ENCODE assay signal across 23 cellular contexts in the genomic region with DNA sequence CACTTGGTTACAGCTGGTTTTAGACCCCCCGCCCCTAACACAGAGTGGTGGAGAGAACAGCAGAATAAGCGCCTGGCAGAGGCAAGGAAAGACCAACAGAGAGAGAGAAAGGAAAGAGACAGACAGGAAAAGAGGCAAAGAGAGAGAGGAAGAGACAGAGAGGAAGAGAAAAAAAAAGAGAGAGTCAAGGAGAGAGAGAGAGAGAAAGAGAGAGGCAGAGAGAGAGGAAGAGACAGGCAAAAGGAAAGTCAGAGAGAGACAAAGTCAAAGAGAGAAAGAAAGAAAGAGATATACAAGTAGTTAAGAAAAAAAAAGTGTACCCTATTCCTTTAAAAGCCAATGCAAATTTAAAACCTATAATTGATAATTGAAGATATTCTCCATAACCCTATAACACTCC. TPM values are rescaled to one million over a fixed set of nuclear protein-coding genes. Genes with fewer than 3 reads are reported as not detected.
A peak's percentile ranks its signal among the peaks of the same experiment; 100 is the strongest.
DNase-seq lines count a peak whose midpoint lies in the region; ATAC-seq, FAIRE-seq and TF ChIP-seq lines count a peak whose summit lies in the region.
"Had no signal": no experiment of that assay in that cellular context is flagged by ENCODE, and none has a peak within 500 bp of the region (broad histone marks: within the 10 kb centered on the region; RNA-seq: fewer than 3 reads in every experiment).

No MANE protein-coding gene starts in this region.

- H3K27ac Mint-ChIP-seq in T-helper 1 cell treated with Interleukin-12 subunit alpha and Interleukin-12 subunit beta and Interleukin-4 antibody, amounts not matched to agents 30 μg/mL and 1 μg/mL, for 36 hours, result peak overlapping the region; percentile 0
- H3K27ac Mint-ChIP-seq in natural killer cell treated with Interleukin-12 subunit alpha and Interleukin-12 subunit beta and Interleukin-15 and Interleukin-18, amount 100 ng/mL, for 72 hours, result peak overlapping the region; percentile 46

- no peaks in the 10 kb centered on the region for H3K9me2 ChIP-seq in Loucy (replicated peaks; ENCODE audit: low read depth, low read length)

- 52% methylated on average over 2 of the region's 2 CpGs for WGBS in K562 (ENCODE audit: insufficient coverage, low coverage, missing lambda C conversion rate)

- in situ Hi-C loops in K562 (cut with MboI), result loop anchor here (25.0 kb wide), 2 partner anchors 349 to 674 kb away; a partner anchor contains a TSS

- H3K4me3 Mint-ChIP-seq in T-helper 1 cell treated with Interleukin-12 subunit alpha and Interleukin-12 subunit beta and Interleukin-4 antibody, amounts not matched to agents 30 μg/mL and 1 μg/mL, for 36 hours, result peak overlapping the region; percentile 36
- H3K4me3 Mint-ChIP-seq in natural killer cell treated with Interleukin-12 subunit alpha and Interleukin-12 subunit beta and Interleukin-15 and Interleukin-18, amount 100 ng/mL, for 72 hours, result peak overlapping the region; percentile 63

- TF ChIP-seq EP300 in K562 (IDR thresholded peaks at IDR 0.05; ENCODE audit: low read length), result no peak

- H3K36me3 ChIP-seq in Loucy (ENCODE audit: insufficient read depth, low read length), result no peaks in the 10 kb centered on the region
- H3K36me3 ChIP-seq in K562 (ENCODE audit: control insufficient read depth, insufficient read depth, low read length), result no peaks in the 10 kb centered on the region
- H3K36me3 ChIP-seq in left lung, result no peaks in the 10 kb centered on the region
- H3K36me3 ChIP-seq: BLaER1 treated with 17β-estradiol and CSF1 and Interleukin-3, amounts not matched to agents 10 nM and 100 nM; MG63; SJSA1 had no signal

- no peaks in the 10 kb centered on the region for H3K79me2 ChIP-seq in Loucy (ENCODE audit: insufficient read depth, low read length)
- H3K79me2 ChIP-seq in K562 (ENCODE audit: control insufficient read depth, insufficient read depth, low read length), result no peaks in the 10 kb centered on the region

- no peaks in the 10 kb centered on the region for H3K36me3 Mint-ChIP-seq in T-helper 1 cell treated with Interleukin-12 subunit alpha and Interleukin-12 subunit beta and Interleukin-4 antibody, amounts not matched to agents 30 μg/mL and 1 μg/mL, for 36 hours (ENCODE audit: low read depth)
- H3K36me3 Mint-ChIP-seq in natural killer cell treated with Interleukin-12 subunit alpha and Interleukin-12 subunit beta and Interleukin-15 and Interleukin-18, amount 100 ng/mL, for 72 hours, result no peaks in the 10 kb centered on the region
- H3K36me3 Mint-ChIP-seq: CD8-positive, alpha-beta T cell had no signal

- FAIRE-seq in K562 (lab: Jason Lieb, UNC), result no peak
- FAIRE-seq: RCC 7860 had no signal

- H3K9me1 ChIP-seq in K562 (ENCODE audit: control insufficient read depth, insufficient read depth, low read length), result no peaks in the 10 kb centered on the region

- no peaks in the 10 kb centered on the region for H3K9me3 Mint-ChIP-seq in T-helper 1 cell treated with Interleukin-12 subunit alpha and Interleukin-12 subunit beta and Interleukin-4 antibody, amounts not matched to agents 30 μg/mL and 1 μg/mL, for 36 hours
- no peaks in the 10 kb centered on the region for H3K9me3 Mint-ChIP-seq in natural killer cell treated with Interleukin-12 subunit alpha and Interleukin-12 subunit beta and Interleukin-15 and Interleukin-18, amount 100 ng/mL, for 72 hours
- H3K9me3 Mint-ChIP-seq: CD8-positive, alpha-beta T cell had no signal

- TF ChIP-seq CTCF in Loucy (conservative IDR thresholded peaks at IDR 0.05; ENCODE audit: low read length) (no peak), K562 (IDR thresholded peaks at IDR 0.05 in 2 of 3, conservative IDR thresholded peaks at IDR 0.05 in 1 of 3; ENCODE audit: insufficient read depth in 2 of 3, low read depth in 1 of 3, low read length in 3 of 3) (no peak), left lung (IDR thresholded peaks at IDR 0.05) (no peak)

- H3K4me3 ChIP-seq in Loucy (ENCODE audit: low read length, poor library complexity, severe bottlenecking), result no peak overlapping the region
- H3K4me3 ChIP-seq in K562, result no peak overlapping the region
- no peak overlapping the region for H3K4me3 ChIP-seq in left lung
- H3K4me3 ChIP-seq: BLaER1 treated with 17β-estradiol and CSF1 and Interleukin-3, amounts not matched to agents 10 nM and 100 nM; MG63; SJSA1 had no signal

- no peaks in the 10 kb centered on the region for H4K20me1 ChIP-seq in Loucy (ENCODE audit: insufficient read depth, low read length, poor library complexity, severe bottlenecking)
- H4K20me1 ChIP-seq in K562 (replicated peaks; ENCODE audit: control insufficient read depth, insufficient read depth, low read length), result 0 out of 2 replicates have a peak, but pooled peaks cover 4% of the 10 kb centered on the region
- H4K20me1 ChIP-seq: BLaER1 treated with 17β-estradiol and CSF1 and Interleukin-3, amounts not matched to agents 10 nM and 100 nM had no signal

- peaks cover 11% of the 10 kb centered on the region for H3K27me3 Mint-ChIP-seq in T-helper 1 cell treated with Interleukin-12 subunit alpha and Interleukin-12 subunit beta and Interleukin-4 antibody, amounts not matched to agents 30 μg/mL and 1 μg/mL, for 36 hours (ENCODE audit: low read depth)
- H3K27me3 Mint-ChIP-seq in natural killer cell treated with Interleukin-12 subunit alpha and Interleukin-12 subunit beta and Interleukin-15 and Interleukin-18, amount 100 ng/mL, for 72 hours, result no peaks in the 10 kb centered on the region

- no TSS peak for BruUV-seq in K562 (replicated peaks; lab: Mats Ljungman, UMichigan)

- no peak for TF ChIP-seq RAD21 in K562 (CRISPR knock-in tag; conservative IDR thresholded peaks at IDR 0.05 in 1 of 2, IDR thresholded peaks at IDR 0.05 in 1 of 2)

- peaks cover 18% of the 10 kb centered on the region for H3K4me1 Mint-ChIP-seq in T-helper 1 cell treated with Interleukin-12 subunit alpha and Interleukin-12 subunit beta and Interleukin-4 antibody, amounts not matched to agents 30 μg/mL and 1 μg/mL, for 36 hours (ENCODE audit: low read depth)
- peaks cover 18 to 32% of the 10 kb centered on the region in 2 donors for H3K4me1 Mint-ChIP-seq in natural killer cell treated with Interleukin-12 subunit alpha and Interleukin-12 subunit beta and Interleukin-15 and Interleukin-18, amount 100 ng/mL, for 72 hours (ENCODE audit: low read depth in 2 of 2)

- H3K4me2 ChIP-seq in Loucy (ENCODE audit: low read depth, low read length, poor library complexity, severe bottlenecking) (no peak overlapping the region), K562 (ENCODE audit: insufficient read depth, low read length) (no peak overlapping the region)

- H3K27me3 ChIP-seq in Loucy (ENCODE audit: insufficient read depth, low read length, poor library complexity, severe bottlenecking) (no peaks in the 10 kb centered on the region), K562 (ENCODE audit: control insufficient read depth in 2 of 2, insufficient read depth in 2 of 2, low read length in 2 of 2) (peaks cover 5 to 18% of the 10 kb centered on the region in 2 experiments; a peak in 3 of 5 replicates), left lung (no peaks in the 10 kb centered on the region)
- H3K27me3 ChIP-seq: BLaER1 treated with 17β-estradiol and CSF1 and Interleukin-3, amounts not matched to agents 10 nM and 100 nM; MG63; SJSA1 had no signal

- CTCF ChIA-PET in K562 (lab: Yijun Ruan, JAX; ENCODE audit: low intra/inter-chr PET ratio), result no interaction called here

- no peaks in the 10 kb centered on the region for H3K4me1 ChIP-seq in Loucy (ENCODE audit: insufficient read depth, low read length, poor library complexity, severe bottlenecking)
- peaks cover 0 to 3% of the 10 kb centered on the region in 2 experiments; a peak in 2 of 5 replicates for H3K4me1 ChIP-seq in K562 (replicated peaks in 1 of 2; ENCODE audit: control insufficient read depth in 2 of 2, insufficient read depth in 2 of 2, low read length in 2 of 2)
- H3K4me1 ChIP-seq in left lung, result no peaks in the 10 kb centered on the region
- H3K4me1 ChIP-seq: SJSA1 had no signal

- H3K9me3 ChIP-seq in Loucy (ENCODE audit: insufficient read depth, low read depth, low read length) (no peaks in the 10 kb centered on the region), K562 (replicated peaks; ENCODE audit: control insufficient read depth, insufficient read depth, low read depth, low read length) (no peaks in the 10 kb centered on the region; the same call in 1 of the 2 replicates), left lung (no peaks in the 10 kb centered on the region)
- H3K9me3 ChIP-seq: MG63, SJSA1 had no signal

- H3K27ac ChIP-seq in K562 (ENCODE audit: extremely low read depth, low read depth, low read length) (no peak overlapping the region), left lung (no peak overlapping the region)
- H3K27ac ChIP-seq: 22Rv1; BLaER1 treated with 17β-estradiol and CSF1 and Interleukin-3, amounts not matched to agents 10 nM and 100 nM; SJSA1 had no signal

- H2AFZ ChIP-seq in Loucy (ENCODE audit: low read length) (peak overlapping the region; percentile 56; the same call in 1 of the 2 replicates), K562 (ENCODE audit: low read depth, low read length) (0 out of 2 replicates have a peak overlapping the region, but pooled peaks have one; percentile 36)

- DNase-seq in T-helper 1 cell, result no peak
- DNase-seq in K562 (ENCODE audit: extremely low read depth in 1 of 4, low spot score in 3 of 4), result no peak
- DNase-seq in natural killer cell treated with Interleukin-12 subunit alpha and Interleukin-12 subunit beta and Interleukin-15 and Interleukin-18, amount 100 ng/mL, for 72 hours (ENCODE audit: low spot score), result no peak
- no peak for DNase-seq in left lung
- DNase-seq in NCI-H69 (lab: John Stamatoyannopoulos, UW), result no peak
- DNase-seq in stimulated activated CD4-positive, alpha-beta T cell treated with anti-CD3 and anti-CD28 coated beads, Interleukin-4, amount 100 ng/mL, for 1 hour, result no peak
- DNase-seq: ACHN; Calu3; CD8-positive, alpha-beta T cell; DMS153; Kasumi-1; MG63; NCI-H1417; NCI-H1694 treated with DMSO at 0.1 percent for 48 hours; NCI-H2081 treated with DMSO at 0.1 percent for 48 hours; NCI-H2171 treated with DMSO at 0.1 percent for 48 hours; NCI-H526 had no signal

- H3K9ac ChIP-seq in Loucy (ENCODE audit: low read depth, low read length, poor library complexity, severe bottlenecking) (no peak overlapping the region), K562 (ENCODE audit: insufficient read depth in 1 of 2, low read depth in 2 of 2, low read length in 2 of 2) (no peak overlapping the region)
- H3K9ac ChIP-seq: BLaER1 treated with 17β-estradiol and CSF1 and Interleukin-3, amounts not matched to agents 10 nM and 100 nM had no signal

- no peaks in the 10 kb centered on the region for H3F3A ChIP-seq in Loucy (ENCODE audit: low read depth)

- ATAC-seq in K562, result no peak
- no peak for ATAC-seq in natural killer cell treated with Interleukin-12 subunit alpha and Interleukin-12 subunit beta and Interleukin-15 and Interleukin-18, amount 100 ng/mL, for 72 hours
- ATAC-seq in left lung, result no peak
- ATAC-seq: CD8-positive, alpha-beta T cell had no signal

- no peak for TF ChIP-seq POLR2A in K562 (conservative IDR thresholded peaks at IDR 0.05)

- intact Hi-C loops in K562 (cut with micrococcal nuclease), result no loop called here
- intact Hi-C loops in left lung (cut with DNase I), result loop anchor here in 1 of 2 donors (10.0 kb wide), 1 partner anchor 346 kb away; a partner anchor contains a TSS

- POLR2A ChIA-PET in K562 (lab: Yijun Ruan, JAX), result no interaction called here

RNA-seq across cellular contexts. Expression of a gene that starts 13.0 kb away (rescaled TPM):
- 18.3 and 46.6 TPM in 2 replicates for total RNA-seq in K562 (2011; cell fraction: chromatin; rRNA removed; ENCODE audit: low replicate concordance)
- total RNA-seq in K562 (2011; cell fraction: nucleolus; rRNA removed), result 15.0 and 17.2 TPM in 2 replicates
- total RNA-seq in K562 (2011; cell fraction: nucleoplasm; rRNA removed), result 22.6 and 23.8 TPM in 2 replicates
- total RNA-seq in K562 (2014; rRNA removed), result 54.4 and 65.8 TPM in 2 replicates
- total RNA-seq in K562 (2014; rRNA removed; fragmentation: Illumina TruSeq; extraction: Trizol), result 74.7 and 85.7 TPM in 2 replicates
- total RNA-seq in K562 (2015; rRNA removed; fragmentation: Illumina TruSeq; extraction: Trizol), result 64.5 and 72.1 TPM in 2 replicates
- total RNA-seq in K562 (2021), result 45.6 and 52.8 TPM in 2 replicates
- 53.3 and 69.7 TPM in 2 replicates for polyA plus RNA-seq in K562 (2011; rRNA removed)
- 17.1 and 29.6 TPM in 2 replicates for polyA plus RNA-seq in K562 (2011; cell fraction: cytosol; rRNA removed)
- 24.2 and 25.4 TPM in 2 replicates for polyA plus RNA-seq in K562 (2011; cell fraction: nucleus; rRNA removed)
- polyA plus RNA-seq in K562 (2012), result 42.5 and 47.0 TPM in 2 replicates
- 66.4 and 75.9 TPM in 2 replicates for polyA plus RNA-seq in K562 (2014; fragmentation: Illumina TruSeq; extraction: Trizol)
- polyA plus RNA-seq in K562 (2014; fragmentation: Nextera tagmentation; extraction: Ambion mirVana), result 10 to 100 TPM; 30.0 to 38.6 TPM
- 48.6 and 66.4 TPM in 2 replicates for polyA plus RNA-seq in K562 (2014; rRNA removed)
- polyA minus RNA-seq in K562 (2011; rRNA and poly(A)+ RNA removed), result 122 and 124 TPM in 2 replicates
- 30.9 and 39.3 TPM in 2 replicates for polyA minus RNA-seq in K562 (2011; cell fraction: cytosol; rRNA and poly(A)+ RNA removed)
- polyA minus RNA-seq in K562 (2011; cell fraction: nucleus; rRNA and poly(A)+ RNA removed), result 23.6 and 35.4 TPM in 2 replicates
- 10 to 100 TPM; 12.8 to 25.2 TPM for total RNA-seq in natural killer cell treated with Interleukin-12 subunit alpha and Interleukin-12 subunit beta and Interleukin-15 and Interleukin-18, amount 100 ng/mL, for 72 hours
- total RNA-seq in left lung, result 1 to 10 TPM; 1.3 to 3.8 TPM
